ENCODE assay signal across 1 cellular context in genomic region chr1:234953655-234954420, GRCh38.
TF ChIP-seq lines count a peak whose summit lies in the region.

No MANE protein-coding gene starts in this region.

TF ChIP-seq in IMR-90, 13 proteins besides CTCF, POLR2A, EP300 and RAD21 (continued from another document):
- TF ChIP-seq USF2 (IDR thresholded peaks at IDR 0.05; ENCODE audit: low read depth, low read length) (no peak), MXI1 (IDR thresholded peaks at IDR 0.05; ENCODE audit: borderline replicate concordance, low read depth, low read length) (no peak), NFE2L2 (IDR thresholded peaks at IDR 0.05; ENCODE audit: low read depth, low read length) (no peak), RCOR1 (IDR thresholded peaks at IDR 0.05; ENCODE audit: insufficient replicate concordance, low read length) (no peak), MAZ (IDR thresholded peaks at IDR 0.05; ENCODE audit: borderline replicate concordance, low read depth, low read length) (no peak), SMC3 (IDR thresholded peaks at IDR 0.05; ENCODE audit: low read depth, low read length) (no peak), CEBPB (IDR thresholded peaks at IDR 0.05; ENCODE audit: low read depth, low read length) (no peak), ELK1 (IDR thresholded peaks at IDR 0.05; ENCODE audit: borderline replicate concordance, low read depth, low read length) (no peak)
